In genomic region chr2:165208094-165208493, GRCh38 we compare ENCODE assay signal across 29 cellular contexts. TPM values are rescaled to one million over a fixed set of nuclear protein-coding genes. Genes with fewer than 3 reads are reported as not detected.
"Had no signal": no experiment of that assay in that cellular context is flagged by ENCODE, and none has a peak within 500 bp of the region (broad histone marks: within the 10 kb centered on the region; RNA-seq: fewer than 3 reads in every experiment).

No MANE protein-coding gene starts in this region.

- DNase-seq: activated CD4-positive, alpha-beta memory T cell treated with anti-CD3 and anti-CD28 coated beads for 36 hours; activated CD4-positive, alpha-beta T cell treated with anti-CD3 and anti-CD28 coated beads for 36 hours; activated CD4-positive, alpha-beta T cell treated with anti-CD3 and anti-CD28 coated beads, Interleukin-2, amount 10 ng/mL, durations not matched to agents 24 days and 14 days; activated CD4-positive, CD25-positive, alpha-beta regulatory T cell; activated CD4-positive, CD25-positive, alpha-beta regulatory T cell treated with anti-CD3 and anti-CD28 coated beads, Interleukin-2, amount 50 U/mL, for 72 hours; activated CD8-positive, alpha-beta memory T cell treated with anti-CD3 and anti-CD28 coated beads, Interleukin-2, amount 10 ng/mL, durations not matched to agents 7 days and 5 days; activated CD8-positive, alpha-beta memory T cell treated with anti-CD3 and anti-CD28 coated beads, Interleukin-2, amount 50 U/mL, for 4 hours; activated CD8-positive, alpha-beta T cell treated with anti-CD3 and anti-CD28 coated beads, Interleukin-2, amount 10 ng/mL, durations not matched to agents 7 days and 5 days; activated effector memory CD4-positive, alpha-beta T cell treated with anti-CD3 and anti-CD28 coated beads, Interleukin-2, amount 50 U/mL, for 16 hours; activated naive CD4-positive, alpha-beta T cell treated with anti-CD3 and anti-CD28 coated beads for 36 hours; activated naive CD8-positive, alpha-beta T cell treated with anti-CD3 and anti-CD28 coated beads for 36 hours; activated naive CD8-positive, alpha-beta T cell treated with anti-CD3 and anti-CD28 coated beads, Interleukin-2, amount 50 U/mL, for 24 hours; activated T-cell treated with anti-CD3 and anti-CD28 coated beads, Interleukin-2, amount 50 U/mL, for 1 hour; activated T-cell treated with anti-CD3 and anti-CD28 coated beads, Interleukin-2, amount 50 U/mL, for 48 hours; adrenal gland; amygdala; aorta; body of pancreas; caudate nucleus; cortex of kidney; dermis blood vessel endothelial cell; effector CD4-positive, alpha-beta T cell; effector memory CD8-positive, alpha-beta T cell; erythroblast; foreskin keratinocyte; gastrocnemius medialis; glutamatergic neuron; T-helper 2 cell had no signal

- H3K4me3 ChIP-seq: adrenal gland, body of pancreas, esophagus muscularis mucosa, gastrocnemius medialis had no signal

- H3K27me3 ChIP-seq: adrenal gland, body of pancreas, esophagus muscularis mucosa, foreskin keratinocyte, gastrocnemius medialis had no signal

- H3K36me3 ChIP-seq: adrenal gland, esophagus muscularis mucosa, gastrocnemius medialis had no signal

- H3K4me1 ChIP-seq: adrenal gland, body of pancreas, esophagus muscularis mucosa, foreskin keratinocyte, gastrocnemius medialis had no signal

- ATAC-seq: activated CD4-positive, alpha-beta T cell treated with anti-CD3 and anti-CD28 coated beads for 36 hours; activated CD8-positive, alpha-beta memory T cell treated with anti-CD3 and anti-CD28 coated beads, Interleukin-2, amount 10 ng/mL, durations not matched to agents 7 days and 5 days; activated CD8-positive, alpha-beta T cell treated with anti-CD3 and anti-CD28 coated beads, Interleukin-2, amount 10 ng/mL, durations not matched to agents 7 days and 5 days; activated naive CD8-positive, alpha-beta T cell treated with anti-CD3 and anti-CD28 coated beads, Interleukin-2, amount 50 U/mL, for 24 hours; body of pancreas; effector memory CD8-positive, alpha-beta T cell; foreskin keratinocyte; gastrocnemius medialis had no signal

- H3K27ac ChIP-seq: adrenal gland, body of pancreas, esophagus muscularis mucosa, foreskin keratinocyte, gastrocnemius medialis had no signal

RNA-seq across cellular contexts. Expression of gene SCN3A, which starts 4.2 kb away (rescaled TPM):
- polyA plus RNA-seq: foreskin keratinocyte had no signal
